ENCODE assay signal across 8 cellular contexts in the genomic region with DNA sequence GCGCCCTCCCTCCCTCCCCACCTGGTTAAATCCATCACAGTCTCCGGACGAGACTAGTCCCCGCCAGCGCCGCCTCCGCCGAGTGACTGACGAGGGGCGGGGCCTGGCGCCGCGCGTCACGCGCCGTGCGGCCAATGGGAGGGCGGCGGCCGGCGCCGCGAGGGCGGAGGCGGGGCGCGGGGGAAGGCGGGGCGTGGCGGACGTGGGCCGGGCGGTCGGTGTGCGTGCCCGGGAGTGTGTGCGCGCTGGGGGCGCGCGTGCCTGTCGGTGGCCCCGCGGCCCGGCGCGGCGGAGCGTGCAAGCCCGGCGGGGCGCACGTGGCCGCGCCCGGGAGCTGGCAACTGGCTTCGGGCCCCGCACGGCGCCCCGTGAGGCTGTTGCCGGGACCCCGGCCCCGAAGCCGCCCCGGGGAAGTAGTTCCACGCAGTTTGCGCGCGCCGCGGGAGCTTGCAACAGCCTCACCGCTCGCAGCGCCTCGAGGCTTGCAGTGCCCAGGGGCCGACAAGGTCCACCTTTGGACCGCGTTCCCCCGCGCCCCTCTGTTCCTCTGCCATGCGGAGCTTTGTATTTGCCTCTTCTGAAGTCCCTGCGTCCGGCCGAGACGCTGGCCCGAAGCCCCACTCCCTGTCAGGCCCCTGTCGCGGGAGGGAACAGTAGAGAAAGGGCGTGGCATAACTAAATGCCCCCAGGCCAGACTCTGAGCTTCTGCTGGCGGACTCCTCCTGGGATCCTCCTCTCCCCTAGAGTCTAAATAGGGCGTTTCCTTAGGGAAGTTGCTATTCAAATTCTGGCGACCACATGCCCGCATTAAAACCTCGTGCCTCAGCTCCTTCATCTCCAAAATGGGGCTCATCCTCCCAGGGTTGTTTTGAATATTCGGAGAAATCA. TPM values are rescaled to one million over a fixed set of nuclear protein-coding genes. Genes with fewer than 3 reads are reported as not detected.
DNase-seq lines count a peak whose midpoint lies in the region; ATAC-seq and TF ChIP-seq lines count a peak whose summit lies in the region.

No MANE protein-coding gene starts in this region.

- H3K27me3 ChIP-seq in GM23338 (ENCODE audit: insufficient read depth) (peaks cover 17% of the 10 kb centered on the region), Karpas-422 (ENCODE audit: low read length) (no peaks in the 10 kb centered on the region), SJCRH30 (no peaks in the 10 kb centered on the region)

- ATAC-seq in GM23338: peak; percentile 61

- H3F3A ChIP-seq in GM23338 (replicated peaks; ENCODE audit: low read depth): peaks cover 9% of the 10 kb centered on the region; the same call in 1 of the 2 replicates

- H3K36me3 ChIP-seq in GM23338 (ENCODE audit: insufficient read depth): no peaks in the 10 kb centered on the region
- no peaks in the 10 kb centered on the region for H3K36me3 ChIP-seq in Karpas-422 (ENCODE audit: insufficient read depth, low read length)
- no peaks in the 10 kb centered on the region; the same call in 1 of the 2 replicates for H3K36me3 ChIP-seq in SJCRH30

- no peak for TF ChIP-seq CTCF in GM23338 (conservative IDR thresholded peaks at IDR 0.05; ENCODE audit: low read depth in 2 of 2)

- peaks cover 42% of the 10 kb centered on the region for H3K4me1 Mint-ChIP-seq in GM23338
- H3K4me1 Mint-ChIP-seq in activated naive CD4-positive, alpha-beta T cell treated with anti-CD3 and anti-CD28 coated beads for 36 hours (ENCODE audit: low read depth): peaks cover 37% of the 10 kb centered on the region

- no peaks in the 10 kb centered on the region for H3K9me3 Mint-ChIP-seq in GM23338
- no peaks in the 10 kb centered on the region for H3K9me3 Mint-ChIP-seq in activated naive CD4-positive, alpha-beta T cell treated with anti-CD3 and anti-CD28 coated beads for 36 hours

- H3K27ac Mint-ChIP-seq in GM23338: peak overlapping the region; percentile 76; the same call in 1 of the 2 replicates
- H3K27ac Mint-ChIP-seq in activated naive CD4-positive, alpha-beta T cell treated with anti-CD3 and anti-CD28 coated beads for 36 hours: no peak overlapping the region

- DNase-seq in ELF-1 (ENCODE audit: low read depth, low spot score): peak; percentile 95
- DNase-seq in GM23338 (ENCODE audit: low spot score): peak; percentile 92
- peak; percentile 96 for DNase-seq in Karpas-422
- peak; percentile 79 to 85 for DNase-seq in SJCRH30
- DNase-seq in activated naive CD4-positive, alpha-beta T cell treated with anti-CD3 and anti-CD28 coated beads for 36 hours: peak; percentile 88
- peak; percentile 96 for DNase-seq in germinal center (ENCODE audit: low spot score)
- DNase-seq in nucleus accumbens (lab: John Stamatoyannopoulos, UW): peak; percentile 7 to 95 (median 82)
- peak; percentile 29 to 97 (median 86) for DNase-seq in substantia nigra (lab: John Stamatoyannopoulos, UW)

- peaks cover 11% of the 10 kb centered on the region for H3K36me3 Mint-ChIP-seq in GM23338 (ENCODE audit: low read depth)
- peaks cover 25% of the 10 kb centered on the region for H3K36me3 Mint-ChIP-seq in activated naive CD4-positive, alpha-beta T cell treated with anti-CD3 and anti-CD28 coated beads for 36 hours (ENCODE audit: low read depth)

- peak overlapping the region; percentile 88 for H3K4me2 ChIP-seq in GM23338
- peak overlapping the region; percentile 84 for H3K4me2 ChIP-seq in Karpas-422 (ENCODE audit: low read depth, low read length, poor library complexity, severe bottlenecking)

- peaks cover 39% of the 10 kb centered on the region for H4K20me1 ChIP-seq in GM23338 (replicated peaks; ENCODE audit: insufficient read depth)
- peaks cover 39% of the 10 kb centered on the region for H4K20me1 ChIP-seq in Karpas-422 (ENCODE audit: insufficient read depth, low read depth, low read length)

- intact Hi-C loops in activated naive CD4-positive, alpha-beta T cell treated with anti-CD3 and anti-CD28 coated beads for 36 hours (cut with micrococcal nuclease): loop anchor here (1.0 to 10.0 kb wide), 4 partner anchors 36 to 723 kb away; a partner anchor contains a TSS

- H3K9ac ChIP-seq in Karpas-422 (ENCODE audit: low read length): peak overlapping the region; percentile 70

- peaks cover 28% of the 10 kb centered on the region for H3K27me3 Mint-ChIP-seq in GM23338 (ENCODE audit: insufficient read depth, low read depth, poor library complexity)
- peaks cover 12% of the 10 kb centered on the region for H3K27me3 Mint-ChIP-seq in activated naive CD4-positive, alpha-beta T cell treated with anti-CD3 and anti-CD28 coated beads for 36 hours (ENCODE audit: low read depth)

- peak overlapping the region; percentile 74 for H3K4me3 Mint-ChIP-seq in GM23338
- H3K4me3 Mint-ChIP-seq in activated naive CD4-positive, alpha-beta T cell treated with anti-CD3 and anti-CD28 coated beads for 36 hours: peak overlapping the region; percentile 54

- H3K4me3 ChIP-seq in GM23338: peak overlapping the region; percentile 85
- peak overlapping the region; percentile 80; the same call in 1 of the 2 replicates for H3K4me3 ChIP-seq in Karpas-422 (ENCODE audit: low read length)
- peak overlapping the region; percentile 82 for H3K4me3 ChIP-seq in SJCRH30

- H3K79me2 ChIP-seq in GM23338 (replicated peaks; ENCODE audit: insufficient read depth) (peaks cover 44% of the 10 kb centered on the region), Karpas-422 (ENCODE audit: low read length) (0 out of 2 replicates have a peak, but pooled peaks cover 3% of the 10 kb centered on the region)

- H3K4me1 ChIP-seq in GM23338 (ENCODE audit: insufficient read depth) (peaks cover 38% of the 10 kb centered on the region), Karpas-422 (ENCODE audit: low read length) (peaks cover 31% of the 10 kb centered on the region), SJCRH30 (peaks cover 23% of the 10 kb centered on the region)

- no peak overlapping the region for H3K27ac ChIP-seq in GM23338 (ENCODE audit: low read depth)
- H3K27ac ChIP-seq in Karpas-422 (ENCODE audit: low read length): no peak overlapping the region
- peak overlapping the region; percentile 87 for H3K27ac ChIP-seq in SJCRH30
- peak overlapping the region; percentile 84 for H3K27ac ChIP-seq in substantia nigra (ENCODE audit: low read depth, low read length, poor library complexity, severe bottlenecking)

- H3K9me3 ChIP-seq in Karpas-422 (ENCODE audit: low read length) (no peaks in the 10 kb centered on the region), SJCRH30 (replicated peaks) (no peaks in the 10 kb centered on the region)

- H3K9me2 ChIP-seq in GM23338 (ENCODE audit: insufficient read depth) (no peaks in the 10 kb centered on the region), Karpas-422 (replicated peaks; ENCODE audit: insufficient read depth, low read length) (no peaks in the 10 kb centered on the region)

- H2AFZ ChIP-seq in GM23338 (peak overlapping the region; percentile 52; the same call in 1 of the 2 replicates), Karpas-422 (ENCODE audit: low read length) (peak overlapping the region; percentile 97)

- CTCF ChIA-PET in activated naive CD4-positive, alpha-beta T cell treated with anti-CD3 and anti-CD28 coated beads for 36 hours (lab: Charles Lee): interaction anchor here (0.8 kb wide), 1 partner anchor 41 kb away, joined by 3 read pairs; no protein-coding TSS in a partner anchor

TF ChIP-seq in GM23338, 12 proteins besides CTCF, POLR2A, EP300 and RAD21:
- TF ChIP-seq CREB1 (CRISPR knock-in tag; IDR thresholded peaks at IDR 0.05; ENCODE audit: low read depth): no peak
- TF ChIP-seq POLR2AphosphoS5 (IDR thresholded peaks at IDR 0.05; ENCODE audit: low read depth): peak; percentile 40; the same call in 1 of the 2 replicates
TF ChIP-seq in GM23338: peak in this region for 1.

RNA-seq across cellular contexts. Expression of a gene that starts 0.9 kb away (rescaled TPM):
- total RNA-seq in GM23338 (2014; rRNA removed; shearing (Covaris generic)): 23.8 and 26.7 TPM in 2 replicates
- polyA plus RNA-seq in GM23338 (2016; fragmentation: Nextera tagmentation; extraction: Ambion mirVana): 13.6 and 13.9 TPM in 2 replicates
- 1.8 and 4.9 TPM in 2 replicates for total RNA-seq in Karpas-422 (2014; rRNA removed; shearing (Covaris generic); ENCODE audit: low replicate concordance)
- 11.3 and 12.4 TPM in 2 replicates for total RNA-seq in SJCRH30 (2014; rRNA removed; shearing (Covaris generic))
- 10 to 100 TPM; 15.1 to 15.2 TPM for total RNA-seq in activated naive CD4-positive, alpha-beta T cell treated with anti-CD3 and anti-CD28 coated beads for 36 hours

Comparison
In these comparisons a context has a peak if more than half of its experiments do, and no peak if none do; other contexts are left out.
1. H3K27ac ChIP-seq: peak in SJCRH30 (single experiment) and substantia nigra (single experiment); none in GM23338 (single experiment) and Karpas-422 (single experiment).
2. Peak in every context shown above with its lines, with median percentiles within 50 percentile points of each other: DNase-seq and H3K4me3 ChIP-seq.